33 cellular contexts compared by ENCODE assay signal in genomic region chr12:77681726-77682125, GRCh38.
"Had no signal": no experiment of that assay in that cellular context is flagged by ENCODE, and none has a peak within 500 bp of the region (broad histone marks: within the 10 kb centered on the region; RNA-seq: fewer than 3 reads in every experiment).

No MANE protein-coding gene starts in this region.

- ATAC-seq: activated naive CD4-positive, alpha-beta T cell treated with anti-CD3 and anti-CD28 coated beads, Interleukin-2, amount 50 U/mL, for 72 hours; activated naive CD8-positive, alpha-beta T cell treated with anti-CD3 and anti-CD28 coated beads, Interleukin-2, amount 50 U/mL, for 24 hours; activated T-cell treated with anti-CD3 and anti-CD28 coated beads, Interleukin-2, amount 50 U/mL, for 4 hours; activated T-cell treated with anti-CD3 and anti-CD28 coated beads, Interleukin-2, amount 50 U/mL, for 72 hours; activated T-helper 17 cell treated with anti-CD3 and anti-CD28 coated beads, Interleukin-2, amount 50 U/mL, for 72 hours; body of pancreas had no signal

- H3K9me3 ChIP-seq: adrenal gland, ascending aorta, body of pancreas, breast epithelium had no signal

- H3K4me3 ChIP-seq: adrenal gland, ascending aorta, body of pancreas, breast epithelium, cardiac muscle cell had no signal

- H3K36me3 ChIP-seq: adrenal gland, ascending aorta, brain microvascular endothelial cell, breast epithelium, cardiac muscle cell had no signal

- H3K4me1 ChIP-seq: adrenal gland, ascending aorta, breast epithelium had no signal

- FAIRE-seq: astrocyte, bronchial epithelial cell had no signal

- H3K27ac ChIP-seq: adrenal gland, ascending aorta, body of pancreas, brain microvascular endothelial cell, breast epithelium, cardiac muscle cell had no signal

- H3K27me3 ChIP-seq: adrenal gland, ascending aorta, body of pancreas, brain microvascular endothelial cell, breast epithelium, cardiac muscle cell had no signal

- DNase-seq: activated effector memory CD4-positive, alpha-beta T cell treated with anti-CD3 and anti-CD28 coated beads, Interleukin-2, amount 50 U/mL, for 16 hours; activated effector memory CD4-positive, alpha-beta T cell treated with Interleukin-2 at 50 U/mL for 16 hours; activated gamma-delta T cell; activated naive CD4-positive, alpha-beta T cell; activated naive CD4-positive, alpha-beta T cell treated with anti-CD3 and anti-CD28 coated beads for 36 hours; activated naive CD4-positive, alpha-beta T cell treated with anti-CD3 and anti-CD28 coated beads, Interleukin-2, amount 10 ng/mL, durations not matched to agents 7 days and 5 days; activated naive CD4-positive, alpha-beta T cell treated with anti-CD3 and anti-CD28 coated beads, Interleukin-2, amount 50 U/mL, for 16 hours; activated naive CD4-positive, alpha-beta T cell treated with Interleukin-2 at 50 U/mL for 16 hours; activated naive CD8-positive, alpha-beta T cell treated with anti-CD3 and anti-CD28 coated beads for 36 hours; activated naive CD8-positive, alpha-beta T cell treated with anti-CD3 and anti-CD28 coated beads, Interleukin-2, amount 10 ng/mL, durations not matched to agents 7 days and 5 days; activated naive CD8-positive, alpha-beta T cell treated with anti-CD3 and anti-CD28 coated beads, Interleukin-2, amount 50 U/mL, for 24 hours; activated T-cell treated with anti-CD3 and anti-CD28 coated beads, Interleukin-2, amount 50 U/mL, for 1 hour; activated T-cell treated with anti-CD3 and anti-CD28 coated beads, Interleukin-2, amount 50 U/mL, for 24 hours; activated T-cell treated with anti-CD3 and anti-CD28 coated beads, Interleukin-2, amount 50 U/mL, for 4 hours; activated T-cell treated with anti-CD3 and anti-CD28 coated beads, Interleukin-2, amount 50 U/mL, for 48 hours; activated T-cell treated with anti-CD3 and anti-CD28 coated beads, Interleukin-2, amount 50 U/mL, for 72 hours; adrenal gland; amniotic stem cell; amygdala; anterior cingulate cortex; aorta; body of pancreas; brain microvascular endothelial cell; caudate nucleus; central memory CD4-positive, alpha-beta T cell; cerebellar nuclear complex had no signal
